8 cellular contexts compared by ENCODE assay signal in the genomic region with DNA sequence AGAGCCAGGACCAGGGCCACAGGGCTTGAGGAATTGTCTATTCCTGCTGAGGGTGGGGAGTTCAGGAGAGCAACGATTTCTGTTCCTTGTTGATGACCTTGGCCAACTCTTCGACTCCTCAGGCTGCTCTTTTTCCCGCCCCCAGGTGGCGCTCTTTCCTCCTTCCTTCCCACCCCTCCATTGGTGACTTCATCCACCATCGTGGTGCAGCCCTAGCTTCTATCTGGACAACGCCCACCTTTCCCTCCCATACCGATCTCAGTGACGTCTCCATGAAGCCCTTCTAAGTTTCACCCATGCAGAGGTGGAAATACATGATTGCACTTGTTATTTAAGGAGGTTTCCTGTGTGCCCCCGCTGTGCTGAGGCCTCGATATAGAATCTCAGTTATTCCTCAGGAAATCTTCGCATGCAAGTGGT. TPM values are rescaled to one million over a fixed set of nuclear protein-coding genes. Genes with fewer than 3 reads are reported as not detected.
A peak's percentile ranks its signal among the peaks of the same experiment; 100 is the strongest.
DNase-seq lines count a peak whose midpoint lies in the region; ATAC-seq, FAIRE-seq and TF ChIP-seq lines count a peak whose summit lies in the region.

No MANE protein-coding gene starts in this region.

- no peak overlapping the region for H2BK20ac ChIP-seq in H1 (ENCODE audit: low read length)

- peak overlapping the region; percentile 2 for H3K4me3 Mint-ChIP-seq in activated CD4-positive, alpha-beta T cell treated with anti-CD3 and anti-CD28 coated beads, Interleukin-2, amount 10 ng/mL, durations not matched to agents 24 days and 14 days
- no peak overlapping the region for H3K4me3 Mint-ChIP-seq in osteocyte (ENCODE audit: unreplicated experiment)

- H3K27me3 ChIP-seq in H1 (replicated peaks in 1 of 4; ENCODE audit: control insufficient read depth in 3 of 4, extremely low read depth in 1 of 4, insufficient read depth in 3 of 4, low read length in 3 of 4) (no peaks in the 10 kb centered on the region), sigmoid colon (no peaks in the 10 kb centered on the region)

- peak; percentile 91 for FAIRE-seq in H1 (lab: Jason Lieb, UNC)

- no peaks in the 10 kb centered on the region for H3K79me1 ChIP-seq in H1 (ENCODE audit: low read depth, low read length)

- WGBS in H1 (ENCODE audit: extremely low coverage in 1 of 2, insufficient coverage in 1 of 2, insufficient read length in 1 of 2, insufficient replicate concordance in 2 of 2, low coverage in 1 of 2, low lambda C conversion rate in 2 of 2, missing lambda C conversion rate in 1 of 2), 2 experiments: 40% methylated on average over 11 of the region's 11 CpGs; no CpG with 5 or more reads in 1 of the 2 experiments
- WGBS in sigmoid colon, 2 donors: 44 to 45% methylated on average over 11 of the region's 11 CpGs

- H2BK12ac ChIP-seq in H1 (ENCODE audit: low read depth, low read length): no peak overlapping the region

- no peak overlapping the region for H4K8ac ChIP-seq in H1 (ENCODE audit: extremely low read depth, insufficient read depth, low read length)

- H4K20me1 ChIP-seq in H1 (replicated peaks in 1 of 2; ENCODE audit: control insufficient read depth in 1 of 2, insufficient read depth in 2 of 2, low read length in 2 of 2): no peaks in the 10 kb centered on the region

- H4K5ac ChIP-seq in H1 (ENCODE audit: insufficient read length, low read depth, low read length): no peak overlapping the region

- no peak for TF ChIP-seq POLR2A in H1 (IDR thresholded peaks at IDR 0.05; ENCODE audit: control extremely low read depth in 1 of 2, low read depth in 2 of 2, low read length in 2 of 2)
- TF ChIP-seq POLR2A in sigmoid colon (IDR thresholded peaks at IDR 0.05): no peak

- H3K9me3 ChIP-seq in H1 (ENCODE audit: insufficient read depth in 2 of 2, low read depth in 1 of 2, low read length in 1 of 2) (no peaks in the 10 kb centered on the region), sigmoid colon (no peaks in the 10 kb centered on the region)

- POLR2A ChIA-PET in H1 (lab: Charles Lee; ENCODE audit: partially characterized antibody): interaction anchor here (0.6 kb wide), 1 partner anchor 785 kb away, joined by 5 read pairs; no protein-coding TSS in a partner anchor

- no peaks in the 10 kb centered on the region; the same call in 1 of the 2 replicates for H3K23me2 ChIP-seq in H1 (ENCODE audit: low read depth, low read length)

- no peaks in the 10 kb centered on the region for H3K79me2 ChIP-seq in H1 (ENCODE audit: control insufficient read depth in 1 of 2, insufficient read depth in 2 of 2, low read length in 2 of 2)

- H3K56ac ChIP-seq in H1 (replicated peaks; ENCODE audit: insufficient read length, low read depth, low read length): no peak overlapping the region

- H3K27ac ChIP-seq in 22Rv1 (no peak overlapping the region), H1 (ENCODE audit: low read depth, low read length) (no peak overlapping the region), sigmoid colon (no peak overlapping the region)

- H3K9me3 Mint-ChIP-seq in activated CD4-positive, alpha-beta T cell treated with anti-CD3 and anti-CD28 coated beads, Interleukin-2, amount 10 ng/mL, durations not matched to agents 24 days and 14 days: peaks cover 6% of the 10 kb centered on the region
- H3K9me3 Mint-ChIP-seq in osteocyte (ENCODE audit: unreplicated experiment): peaks cover 18% of the 10 kb centered on the region

- H3K14ac ChIP-seq in H1 (ENCODE audit: insufficient read length): no peak overlapping the region

- peaks cover 7% of the 10 kb centered on the region for H3K36me3 Mint-ChIP-seq in activated CD4-positive, alpha-beta T cell treated with anti-CD3 and anti-CD28 coated beads, Interleukin-2, amount 10 ng/mL, durations not matched to agents 24 days and 14 days (ENCODE audit: low read depth)
- no peaks in the 10 kb centered on the region for H3K36me3 Mint-ChIP-seq in osteocyte (ENCODE audit: unreplicated experiment)

- H3K18ac ChIP-seq in H1 (ENCODE audit: extremely low read depth, low read length): peak overlapping the region; percentile 42; the same call in 1 of the 2 replicates

- H3K23ac ChIP-seq in H1 (ENCODE audit: insufficient read length): no peak overlapping the region

- peak; percentile 69 to 79 for TF ChIP-seq RAD21 in H1 (IDR thresholded peaks at IDR 0.05 in 1 of 2, conservative IDR thresholded peaks at IDR 0.05 in 1 of 2; ENCODE audit: low read depth in 2 of 2, low read length in 2 of 2)

- H3K36me3 ChIP-seq in H1 (ENCODE audit: control insufficient read depth in 2 of 4, insufficient read depth in 4 of 4, low read length in 3 of 4) (no peaks in the 10 kb centered on the region), sigmoid colon (no peaks in the 10 kb centered on the region)

- H3K27ac Mint-ChIP-seq in activated CD4-positive, alpha-beta T cell treated with anti-CD3 and anti-CD28 coated beads, Interleukin-2, amount 10 ng/mL, durations not matched to agents 24 days and 14 days: peak overlapping the region; percentile 21
- no peak overlapping the region for H3K27ac Mint-ChIP-seq in osteocyte (ENCODE audit: unreplicated experiment)

- H3K4ac ChIP-seq in H1 (replicated peaks; ENCODE audit: insufficient read length, low read depth, low read length): no peak overlapping the region

- 0 out of 2 replicates have a peak overlapping the region, but pooled peaks have one; percentile 18 for H2BK15ac ChIP-seq in H1 (ENCODE audit: low read length)

- no peak overlapping the region for H3K4me2 ChIP-seq in H1 (ENCODE audit: insufficient read depth in 1 of 2, low read depth in 2 of 2, low read length in 2 of 2)

- intact Hi-C loops in activated CD4-positive, alpha-beta T cell treated with anti-CD3 and anti-CD28 coated beads, Interleukin-2, amount 10 ng/mL, durations not matched to agents 24 days and 14 days (cut with micrococcal nuclease): no loop called here
- intact Hi-C loops in sigmoid colon (cut with DNase I): no loop called here

- TF ChIP-seq EP300 in H1 (IDR thresholded peaks at IDR 0.05; ENCODE audit: borderline replicate concordance in 1 of 2, low read depth in 2 of 2, low read length in 2 of 2) (no peak), sigmoid colon (IDR thresholded peaks at IDR 0.05) (no peak)

- no peak overlapping the region for H2AK5ac ChIP-seq in H1 (ENCODE audit: low read depth, low read length)

- H4K91ac ChIP-seq in H1 (replicated peaks; ENCODE audit: insufficient read length, low read length): no peak overlapping the region

- CTCF ChIA-PET in H1 (lab: Charles Lee; ENCODE audit: partially characterized antibody): interaction anchor here (0.5 to 7.2 kb wide), 40 partner anchors 9 to 624 kb away, joined by 3 to 51 read pairs (median 4); no protein-coding TSS in a partner anchor

- no peak overlapping the region for H3K4me3 ChIP-seq in H1 (ENCODE audit: extremely low read depth in 1 of 4, insufficient read depth in 2 of 4, low read depth in 3 of 4, low read length in 4 of 4)
- no peak overlapping the region for H3K4me3 ChIP-seq in sigmoid colon

- no peak overlapping the region for H2BK120ac ChIP-seq in H1 (replicated peaks; ENCODE audit: low read depth, low read length)

- 0 out of 2 replicates have a peak overlapping the region, but pooled peaks have one; percentile 29 for H2BK5ac ChIP-seq in H1 (ENCODE audit: low read depth, low read length)

- ATAC-seq in GM19023 (IDR thresholded peaks at IDR 0.05; ENCODE audit: unreplicated experiment): peak; percentile 42

- peak; percentile 86 for DNase-seq in activated CD4-positive, alpha-beta T cell treated with anti-CD3 and anti-CD28 coated beads, Interleukin-2, amount 10 ng/mL, durations not matched to agents 24 days and 14 days
- peak; percentile 51 to 89 for DNase-seq in H1 (ENCODE audit: low read depth in 1 of 2, low spot score in 2 of 2)
- DNase-seq in osteocyte (ENCODE audit: extremely low spot score, unreplicated experiment): no peak
- DNase-seq in NCI-H510A (lab: John Stamatoyannopoulos, UW): no peak
- no peak for DNase-seq in sigmoid colon

- H3K4me1 ChIP-seq in H1 (replicated peaks in 1 of 4; ENCODE audit: control insufficient read depth in 3 of 4, insufficient read depth in 4 of 4, low read length in 3 of 4) (peaks cover 0 to 4% (median 0%) of the 10 kb centered on the region in 4 experiments; a peak in 2 of 7 replicates), sigmoid colon (no peaks in the 10 kb centered on the region)

- no peaks in the 10 kb centered on the region for H3K27me3 Mint-ChIP-seq in activated CD4-positive, alpha-beta T cell treated with anti-CD3 and anti-CD28 coated beads, Interleukin-2, amount 10 ng/mL, durations not matched to agents 24 days and 14 days
- H3K27me3 Mint-ChIP-seq in osteocyte (ENCODE audit: unreplicated experiment): peaks cover 63% of the 10 kb centered on the region

- H2AFZ ChIP-seq in H1 (ENCODE audit: low read length): peak overlapping the region; percentile 99

- peaks cover 71% of the 10 kb centered on the region for H3K4me1 Mint-ChIP-seq in activated CD4-positive, alpha-beta T cell treated with anti-CD3 and anti-CD28 coated beads, Interleukin-2, amount 10 ng/mL, durations not matched to agents 24 days and 14 days
- no peaks in the 10 kb centered on the region for H3K4me1 Mint-ChIP-seq in osteocyte (ENCODE audit: unreplicated experiment)

- no peak overlapping the region for H3K9ac ChIP-seq in H1 (replicated peaks in 1 of 4; ENCODE audit: extremely low read depth in 1 of 4, low read depth in 3 of 4, low read length in 3 of 4)

- TF ChIP-seq CTCF in 22Rv1 (IDR thresholded peaks at IDR 0.05) (peak; percentile 88), LNCAP (IDR thresholded peaks at IDR 0.05) (peak; percentile 57; the same call in 1 of the 2 replicates), H1 (IDR thresholded peaks at IDR 0.05; ENCODE audit: control extremely low read depth in 1 of 3, insufficient read depth in 1 of 3, low read depth in 1 of 3, low read length in 3 of 3) (peak; percentile 78 to 95 (median 84)), osteocyte (IDR thresholded peaks at IDR 0.05) (peak; percentile 47), sigmoid colon (IDR thresholded peaks at IDR 0.05) (no peak)

TF ChIP-seq in H1, 55 proteins besides CTCF, POLR2A, EP300 and RAD21 (continues in another document):
- TF ChIP-seq KDM4A (IDR thresholded peaks at IDR 0.05; ENCODE audit: low read depth, low read length, severe bottlenecking): no peak

RNA-seq across cellular contexts. Expression of a gene that starts 22.1 kb away (rescaled TPM):
- 93.4 and 96.2 TPM in 2 replicates for total RNA-seq in activated CD4-positive, alpha-beta T cell treated with anti-CD3 and anti-CD28 coated beads, Interleukin-2, amount 10 ng/mL, durations not matched to agents 24 days and 14 days
- total RNA-seq in H1 (2021; fragmentation: NEBNext Ultra II Directional; extraction: Animal tissue kit (Norgen Biotek cat#: 25700)): 29.8 and 33.4 TPM in 2 replicates
- polyA plus RNA-seq in H1 (2011; rRNA removed) (12.6 and 15.1 TPM in 2 replicates), sigmoid colon (10 to 100 TPM in 1 of 3 donors, under 1 TPM in 2; 0.60 to 22.4 (median 0.92) TPM)
- polyA plus RNA-seq in H1 (2011; cell fraction: cytosol; rRNA removed): 13.2 TPM
- 24.4 TPM for polyA plus RNA-seq in H1 (2011; cell fraction: nucleus; rRNA removed)
- polyA plus RNA-seq in H1 (2012, experiment 1 of 2): 14.3 to 24.3 TPM (median 22.7 TPM) in 4 replicates
- 11.5 TPM for polyA plus RNA-seq in H1 (2012, experiment 2 of 2)
- polyA plus RNA-seq in H1 (2013, experiment 1 of 2): 22.1 TPM
- polyA plus RNA-seq in H1 (2013, experiment 2 of 2): 21.7 TPM
- 18.1 and 21.5 TPM in 2 replicates for polyA minus RNA-seq in H1 (2011; rRNA and poly(A)+ RNA removed)
- polyA minus RNA-seq in H1 (2011; cell fraction: cytosol; rRNA and poly(A)+ RNA removed): 9.8 TPM
- 8.6 TPM for polyA minus RNA-seq in H1 (2011; cell fraction: nucleus; rRNA and poly(A)+ RNA removed)
- total RNA-seq in osteocyte (0.24 TPM in 1 of 2 replicates, not detected in the other), sigmoid colon (under 1 TPM in 3 of 4 donors, not detected in 1; 0.14 to 0.71 (median 0.33) TPM)

Comparison
In these comparisons a context has a peak if more than half of its experiments do, and no peak if none do; other contexts are left out.
1. CTCF ChIP-seq: peak in 22Rv1 (single experiment), LNCAP (single experiment), H1 (3 of 3) and osteocyte (single experiment); none in sigmoid colon (0 of 4).
2. DNase-seq: peak in activated CD4-positive, alpha-beta T cell treated with anti-CD3 and anti-CD28 coated beads, Interleukin-2, amount 10 ng/mL, durations not matched to agents 24 days and 14 days (single experiment) and H1 (2 of 2); none in osteocyte (single experiment), NCI-H510A (single experiment) and sigmoid colon (single experiment).
3. RNA of a gene that starts 22.1 kb away (total RNA-seq): 93.4 to 96.2 TPM in activated CD4-positive, alpha-beta T cell treated with anti-CD3 and anti-CD28 coated beads, Interleukin-2, amount 10 ng/mL, durations not matched to agents 24 days and 14 days and 29.8 to 33.4 TPM in H1; 0.14 to 0.71 TPM in sigmoid colon and 0.24 TPM in osteocyte; every median in the first group is over 10 times any median in the second.